In the genomic region with DNA sequence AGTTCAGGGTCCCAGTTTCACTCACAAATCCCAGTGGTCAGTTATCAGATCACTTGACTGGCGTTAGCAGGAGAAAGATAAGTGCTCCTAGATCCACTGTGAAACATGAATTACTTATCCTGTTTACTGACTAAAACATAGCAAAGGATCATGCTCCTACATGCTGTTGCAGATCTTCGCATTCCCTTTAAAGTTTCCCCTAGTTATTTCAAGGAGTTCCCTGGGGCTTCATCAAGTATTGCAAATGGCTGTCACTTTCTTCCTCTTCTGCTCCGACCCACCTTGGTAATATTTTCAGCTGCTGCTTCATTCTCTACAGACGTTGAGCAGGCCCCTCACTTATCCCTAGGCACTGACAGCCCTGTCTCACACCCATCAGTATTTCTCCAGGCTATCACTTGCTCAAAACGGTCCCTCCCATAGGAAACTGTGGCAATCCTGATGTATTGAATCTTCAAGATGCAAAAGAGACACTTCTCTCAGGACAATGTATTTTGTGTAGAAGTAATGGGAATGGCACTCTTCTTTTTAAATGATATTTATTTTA, we compare ENCODE assay signal across 1 cellular context.
TF ChIP-seq lines count a peak whose summit lies in the region.

No MANE protein-coding gene starts in this region.

TF ChIP-seq in H1, 55 proteins besides CTCF, POLR2A, EP300 and RAD21:
- no peak for TF ChIP-seq MAFK (IDR thresholded peaks at IDR 0.05; ENCODE audit: low read depth, low read length)
- no peak for TF ChIP-seq GABPA (IDR thresholded peaks at IDR 0.05; ENCODE audit: borderline replicate concordance, insufficient read depth, low read length)
- TF ChIP-seq TAF7 (optimal IDR thresholded peaks at IDR 0.05; ENCODE audit: borderline replicate concordance, low read depth, low read length): no peak
- TF ChIP-seq KDM4A (IDR thresholded peaks at IDR 0.05; ENCODE audit: low read depth, low read length, severe bottlenecking): no peak
- no peak for TF ChIP-seq EZH2 (IDR thresholded peaks at IDR 0.05; ENCODE audit: low read depth, low read length, severe bottlenecking)
- TF ChIP-seq ASH2L (IDR thresholded peaks at IDR 0.05; ENCODE audit: low read length): no peak
- TF ChIP-seq, protein P1, sequence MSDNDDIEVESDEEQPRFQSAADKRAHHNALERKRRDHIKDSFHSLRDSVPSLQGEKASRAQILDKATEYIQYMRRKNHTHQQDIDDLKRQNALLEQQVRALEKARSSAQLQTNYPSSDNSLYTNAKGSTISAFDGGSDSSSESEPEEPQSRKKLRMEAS (IDR thresholded peaks at IDR 0.05): no peak
- no peak for TF ChIP-seq CTBP2 (IDR thresholded peaks at IDR 0.05; ENCODE audit: borderline replicate concordance, insufficient read depth, insufficient read length, low read length)
- no peak for TF ChIP-seq POLR2AphosphoS5 (IDR thresholded peaks at IDR 0.05; ENCODE audit: low read depth, low read length)
- TF ChIP-seq HDAC2 (IDR thresholded peaks at IDR 0.05; ENCODE audit: borderline replicate concordance in 1 of 2, low read depth in 2 of 2, low read length in 2 of 2): no peak
- TF ChIP-seq YY1 (IDR thresholded peaks at IDR 0.05; ENCODE audit: low read depth, low read length): no peak
